Comparison of ENCODE assay signal across 1 cellular context in genomic region chr22:29766632-29767288, GRCh38.
TF ChIP-seq lines count a peak whose summit lies in the region.

TSS of gene ZMAT5 (minus strand) at chr22:29767007. CDS start at chr22:29748544, 18,463 bp downstream.

TF ChIP-seq in K562, 482 proteins besides CTCF, POLR2A, EP300 and RAD21 (continued from another document and continues in another):
- TF ChIP-seq, protein P1, sequence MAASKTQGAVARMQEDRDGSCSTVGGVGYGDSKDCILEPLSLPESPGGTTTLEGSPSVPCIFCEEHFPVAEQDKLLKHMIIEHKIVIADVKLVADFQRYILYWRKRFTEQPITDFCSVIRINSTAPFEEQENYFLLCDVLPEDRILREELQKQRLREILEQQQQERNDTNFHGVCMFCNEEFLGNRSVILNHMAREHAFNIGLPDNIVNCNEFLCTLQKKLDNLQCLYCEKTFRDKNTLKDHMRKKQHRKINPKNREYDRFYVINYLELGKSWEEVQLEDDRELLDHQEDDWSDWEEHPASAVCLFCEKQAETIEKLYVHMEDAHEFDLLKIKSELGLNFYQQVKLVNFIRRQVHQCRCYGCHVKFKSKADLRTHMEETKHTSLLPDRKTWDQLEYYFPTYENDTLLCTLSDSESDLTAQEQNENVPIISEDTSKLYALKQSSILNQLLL (CRISPR knock-in tag; IDR thresholded peaks at IDR 0.05; ENCODE audit: borderline replicate concordance), result no peak
- TF ChIP-seq HMGXB4 (CRISPR knock-in tag; IDR thresholded peaks at IDR 0.05) (no peak), ETV1 (tag; conservative IDR thresholded peaks at IDR 0.05; ENCODE audit: low read depth) (0 out of 2 replicates have a peak, but pooled peaks have one; percentile 9), EHMT2 (IDR thresholded peaks at IDR 0.05) (no peak), CBFB (CRISPR knock-in tag; IDR thresholded peaks at IDR 0.05) (no peak), ETS2 (tag; IDR thresholded peaks at IDR 0.05; ENCODE audit: borderline replicate concordance, poor library complexity, severe bottlenecking) (no peak), TAF1 (IDR thresholded peaks at IDR 0.05; ENCODE audit: control insufficient read depth, extremely low read depth, insufficient read depth, low read length, severe bottlenecking) (no peak), ZEB2 (IDR thresholded peaks at IDR 0.05) (no peak), HNRNPK (IDR thresholded peaks at IDR 0.05; ENCODE audit: low read depth, low read length, poor library complexity, severe bottlenecking) (no peak), RNF2 (IDR thresholded peaks at IDR 0.05) (no peak), MTA1 (IDR thresholded peaks at IDR 0.05; ENCODE audit: borderline replicate concordance) (no peak), ZNF644 (tag; IDR thresholded peaks at IDR 0.05; ENCODE audit: low read depth) (peak; percentile 93), FOXM1 (IDR thresholded peaks at IDR 0.05; ENCODE audit: low read depth) (no peak), FOXM1 (CRISPR knock-in tag; IDR thresholded peaks at IDR 0.05; ENCODE audit: low read depth) (no peak), PHB (CRISPR knock-in tag; IDR thresholded peaks at IDR 0.05) (no peak), SMAD3 (CRISPR knock-in tag; conservative IDR thresholded peaks at IDR 0.05) (no peak), MAFK (IDR thresholded peaks at IDR 0.05; ENCODE audit: low read length) (no peak), IRF9 (tag; IDR thresholded peaks at IDR 0.05) (no peak), NR2F6 (CRISPR knock-in tag; IDR thresholded peaks at IDR 0.05) (no peak), ZNF699 (CRISPR knock-in tag; IDR thresholded peaks at IDR 0.05; ENCODE audit: insufficient replicate concordance) (no peak), PCBP1 (IDR thresholded peaks at IDR 0.05; ENCODE audit: low read depth, low read length, poor library complexity, severe bottlenecking) (no peak), SNAPC5 (CRISPR knock-in tag; IDR thresholded peaks at IDR 0.05) (no peak), SIX5 (IDR thresholded peaks at IDR 0.05; ENCODE audit: borderline replicate concordance in 1 of 2, insufficient read depth in 1 of 2, low read depth in 1 of 2, low read length in 2 of 2) (peak; percentile 62 to 77), HMG20B (CRISPR knock-in tag; IDR thresholded peaks at IDR 0.05) (no peak), ZNF507 (tag; conservative IDR thresholded peaks at IDR 0.05) (no peak), ZNF609 (CRISPR knock-in tag; IDR thresholded peaks at IDR 0.05; ENCODE audit: borderline replicate concordance) (no peak), KLF16 (IDR thresholded peaks at IDR 0.05) (no peak), CEBPG (CRISPR knock-in tag; IDR thresholded peaks at IDR 0.05) (no peak), CEBPG (tag; conservative IDR thresholded peaks at IDR 0.05 in 1 of 2, IDR thresholded peaks at IDR 0.05 in 1 of 2) (no peak), CBFA2T2 (conservative IDR thresholded peaks at IDR 0.05) (no peak), DACH1 (IDR thresholded peaks at IDR 0.05; ENCODE audit: partially characterized antibody) (no peak), NFXL1 (CRISPR knock-in tag; IDR thresholded peaks at IDR 0.05) (no peak), NUFIP1 (IDR thresholded peaks at IDR 0.05; ENCODE audit: partially characterized antibody) (no peak), HIVEP1 (CRISPR knock-in tag; IDR thresholded peaks at IDR 0.05) (no peak), ADNP (tag; IDR thresholded peaks at IDR 0.05) (no peak), DPF2 (IDR thresholded peaks at IDR 0.05) (no peak), CREB1 (IDR thresholded peaks at IDR 0.05) (peak; percentile 67), CREB1 (CRISPR knock-in tag; IDR thresholded peaks at IDR 0.05) (peak; percentile 71), JUNB (CRISPR knock-in tag; conservative IDR thresholded peaks at IDR 0.05) (no peak), KDM4B (IDR thresholded peaks at IDR 0.05; ENCODE audit: borderline replicate concordance in 2 of 2, low read depth in 1 of 2) (0 out of 4 replicates have a peak, but pooled peaks of 1 of the 2 experiments have one; percentile 19), TSHZ1 (CRISPR knock-in tag; IDR thresholded peaks at IDR 0.05) (no peak), ZNF143 (CRISPR knock-in tag; IDR thresholded peaks at IDR 0.05) (peak; percentile 94), ESRRB (CRISPR knock-in tag; IDR thresholded peaks at IDR 0.05; ENCODE audit: borderline replicate concordance) (no peak), RFX7 (CRISPR knock-in tag; IDR thresholded peaks at IDR 0.05) (no peak), ERF (CRISPR knock-in tag; IDR thresholded peaks at IDR 0.05) (no peak), SREBF2 (CRISPR knock-in tag; IDR thresholded peaks at IDR 0.05) (no peak), TOE1 (IDR thresholded peaks at IDR 0.05; ENCODE audit: borderline replicate concordance) (no peak), TOE1 (CRISPR knock-in tag; IDR thresholded peaks at IDR 0.05; ENCODE audit: borderline replicate concordance, low read depth) (no peak), NR3C1 (CRISPR knock-in tag; IDR thresholded peaks at IDR 0.05) (no peak), JUND (IDR thresholded peaks at IDR 0.05; ENCODE audit: borderline replicate concordance, low read depth, low read length) (no peak), JUND (tag; IDR thresholded peaks at IDR 0.05; ENCODE audit: borderline replicate concordance, low read depth, low read length) (no peak), HDAC3 (IDR thresholded peaks at IDR 0.05; ENCODE audit: borderline replicate concordance, partially characterized antibody) (no peak), GABPA (tag; conservative IDR thresholded peaks at IDR 0.05; ENCODE audit: low read depth) (peak; percentile 57; the same call in 1 of the 2 replicates), ARID2 (IDR thresholded peaks at IDR 0.05) (no peak)
- TF ChIP-seq, protein P2, sequence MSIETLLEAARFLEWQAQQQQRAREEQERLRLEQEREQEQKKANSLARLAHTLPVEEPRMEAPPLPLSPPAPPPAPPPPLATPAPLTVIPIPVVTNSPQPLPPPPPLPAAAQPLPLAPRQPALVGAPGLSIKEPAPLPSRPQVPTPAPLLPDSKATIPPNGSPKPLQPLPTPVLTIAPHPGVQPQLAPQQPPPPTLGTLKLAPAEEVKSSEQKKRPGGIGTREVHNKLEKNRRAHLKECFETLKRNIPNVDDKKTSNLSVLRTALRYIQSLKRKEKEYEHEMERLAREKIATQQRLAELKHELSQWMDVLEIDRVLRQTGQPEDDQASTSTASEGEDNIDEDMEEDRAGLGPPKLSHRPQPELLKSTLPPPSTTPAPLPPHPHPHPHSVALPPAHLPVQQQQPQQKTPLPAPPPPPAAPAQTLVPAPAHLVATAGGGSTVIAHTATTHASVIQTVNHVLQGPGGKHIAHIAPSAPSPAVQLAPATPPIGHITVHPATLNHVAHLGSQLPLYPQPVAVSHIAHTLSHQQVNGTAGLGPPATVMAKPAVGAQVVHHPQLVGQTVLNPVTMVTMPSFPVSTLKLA (conservative IDR thresholded peaks at IDR 0.05), result peak in 1 of 2 experiments; percentile 50; a peak in 2 of 4 replicates
- TF ChIP-seq, protein P3, sequence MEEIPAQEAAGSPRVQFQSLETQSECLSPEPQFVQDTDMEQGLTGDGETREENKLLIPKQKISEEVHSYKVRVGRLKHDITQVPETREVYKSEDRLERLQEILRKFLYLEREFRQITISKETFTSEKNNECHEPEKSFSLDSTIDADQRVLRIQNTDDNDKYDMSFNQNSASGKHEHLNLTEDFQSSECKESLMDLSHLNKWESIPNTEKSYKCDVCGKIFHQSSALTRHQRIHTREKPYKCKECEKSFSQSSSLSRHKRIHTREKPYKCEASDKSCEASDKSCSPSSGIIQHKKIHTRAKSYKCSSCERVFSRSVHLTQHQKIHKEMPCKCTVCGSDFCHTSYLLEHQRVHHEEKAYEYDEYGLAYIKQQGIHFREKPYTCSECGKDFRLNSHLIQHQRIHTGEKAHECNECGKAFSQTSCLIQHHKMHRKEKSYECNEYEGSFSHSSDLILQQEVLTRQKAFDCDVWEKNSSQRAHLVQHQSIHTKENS (CRISPR knock-in tag; IDR thresholded peaks at IDR 0.05), result no peak
- TF ChIP-seq, protein P4, sequence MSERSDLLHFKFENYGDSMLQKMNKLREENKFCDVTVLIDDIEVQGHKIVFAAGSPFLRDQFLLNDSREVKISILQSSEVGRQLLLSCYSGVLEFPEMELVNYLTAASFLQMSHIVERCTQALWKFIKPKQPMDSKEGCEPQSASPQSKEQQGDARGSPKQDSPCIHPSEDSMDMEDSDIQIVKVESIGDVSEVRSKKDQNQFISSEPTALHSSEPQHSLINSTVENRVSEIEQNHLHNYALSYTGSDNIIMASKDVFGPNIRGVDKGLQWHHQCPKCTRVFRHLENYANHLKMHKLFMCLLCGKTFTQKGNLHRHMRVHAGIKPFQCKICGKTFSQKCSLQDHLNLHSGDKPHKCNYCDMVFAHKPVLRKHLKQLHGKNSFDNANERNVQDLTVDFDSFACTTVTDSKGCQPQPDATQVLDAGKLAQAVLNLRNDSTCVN (CRISPR knock-in tag; IDR thresholded peaks at IDR 0.05), result no peak
